ENCODE assay signal across 1 cellular context in genomic region chr1:222974496-222974895, GRCh38.
TF ChIP-seq lines count a peak whose summit lies in the region.

No MANE protein-coding gene starts in this region.

TF ChIP-seq in HEK293, 187 proteins besides CTCF, POLR2A, EP300 and RAD21 (continued from another document):
- no peak for TF ChIP-seq ZNF518A (tag by site-specific recombination; conservative IDR thresholded peaks at IDR 0.05; ENCODE audit: low read depth)
- peak; percentile 96 for TF ChIP-seq ZBTB44 (tag by site-specific recombination; IDR thresholded peaks at IDR 0.05)
- TF ChIP-seq ZNF623 (tag by site-specific recombination; IDR thresholded peaks at IDR 0.05) = no peak
- peak; percentile 66 for TF ChIP-seq ZNF366 (tag by site-specific recombination; conservative IDR thresholded peaks at IDR 0.05)
- TF ChIP-seq TSHZ1 (tag by site-specific recombination; IDR thresholded peaks at IDR 0.05; ENCODE audit: borderline replicate concordance) = peak; percentile 30; the same call in 1 of the 2 replicates
- TF ChIP-seq KLF8 (tag by site-specific recombination; IDR thresholded peaks at IDR 0.05) = peak; percentile 44; the same call in 1 of the 2 replicates
- no peak for TF ChIP-seq ZNF341 (tag by site-specific recombination; IDR thresholded peaks at IDR 0.05; ENCODE audit: low read depth)
- TF ChIP-seq ZNF843 (tag by site-specific recombination; IDR thresholded peaks at IDR 0.05) = peak; percentile 85
- TF ChIP-seq OSR2 (tag by site-specific recombination; IDR thresholded peaks at IDR 0.05) = peak; percentile 74
- peak; percentile 52; the same call in 1 of the 2 replicates for TF ChIP-seq IKZF3 (tag by site-specific recombination; IDR thresholded peaks at IDR 0.05)
- no peak for TF ChIP-seq ZNF114 (tag by site-specific recombination; IDR thresholded peaks at IDR 0.05)
- TF ChIP-seq ZBTB6 (tag by site-specific recombination; IDR thresholded peaks at IDR 0.05) = peak; percentile 28; the same call in 1 of the 2 replicates
- peak; percentile 76 for TF ChIP-seq ZEB2 (tag by site-specific recombination; IDR thresholded peaks at IDR 0.05)
- TF ChIP-seq ZNF184 (tag by site-specific recombination; IDR thresholded peaks at IDR 0.05) = 0 out of 2 replicates have a peak, but pooled peaks have one; percentile 52
- TF ChIP-seq KLF16 (tag by site-specific recombination; IDR thresholded peaks at IDR 0.05) = no peak
- TF ChIP-seq FEZF1 (tag by site-specific recombination; IDR thresholded peaks at IDR 0.05) = peak; percentile 95
- peak; percentile 54; the same call in 1 of the 2 replicates for TF ChIP-seq SCRT2 (tag by site-specific recombination; IDR thresholded peaks at IDR 0.05)
